8 cellular contexts compared by ENCODE assay signal in the genomic region with DNA sequence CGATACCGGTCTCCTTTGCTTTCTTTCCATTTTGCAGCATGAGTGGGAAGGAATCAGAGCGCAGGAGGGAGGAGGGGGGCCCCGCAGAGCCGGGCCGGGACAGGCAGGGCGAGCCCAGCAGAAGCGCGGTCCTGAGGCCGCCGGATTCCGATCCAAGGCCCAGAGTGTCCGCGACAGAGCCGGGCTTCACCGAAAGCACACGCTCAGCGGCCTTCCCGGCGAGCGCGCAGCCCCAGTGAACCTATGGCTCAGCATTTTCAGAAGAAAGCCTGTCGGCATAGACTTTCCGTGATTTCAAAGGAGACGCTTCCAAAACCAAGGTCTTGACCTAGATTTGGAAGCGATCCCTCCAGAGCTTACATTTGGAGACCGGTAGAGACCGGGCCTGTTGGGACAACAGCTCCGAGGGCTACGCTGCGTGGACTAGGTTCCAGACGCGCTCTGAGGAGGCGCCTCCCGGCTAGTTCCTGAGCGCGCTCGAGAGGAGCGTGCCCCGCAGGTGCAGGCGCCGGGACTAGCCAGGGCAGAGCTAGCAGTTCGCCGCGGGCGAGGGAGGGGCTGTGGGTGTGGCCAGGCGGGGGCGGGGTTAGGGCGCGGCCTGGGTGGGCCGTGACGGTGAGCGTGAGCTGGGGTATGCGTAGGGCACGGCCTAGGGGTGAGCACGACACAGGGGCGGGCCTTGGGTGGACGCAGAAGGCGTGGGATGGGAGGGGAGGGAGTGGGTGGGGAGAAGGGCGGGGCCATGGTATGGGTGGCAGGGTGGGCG. TPM values are rescaled to one million over a fixed set of nuclear protein-coding genes. Genes with fewer than 3 reads are reported as not detected.
A peak's percentile ranks its signal among the peaks of the same experiment; 100 is the strongest.
DNase-seq lines count a peak whose midpoint lies in the region; ATAC-seq, FAIRE-seq and TF ChIP-seq lines count a peak whose summit lies in the region.

No MANE protein-coding gene starts in this region.

- intact Hi-C loops in Right ventricle myocardium inferior (cut with DNase I) (loop anchor here (5.0 to 10.0 kb wide), 2 partner anchors 97 to 465 kb away; no protein-coding TSS in a partner anchor), pancreas (cut with DNase I) (no loop called here), tibial artery (cut with DNase I; ENCODE audit: low total_unique reads) (loop anchor here (5.0 kb wide), 1 partner anchor 380 kb away; a partner anchor contains a TSS)

- 0% methylated on average over 56 to 61 of the region's 61 CpGs for WGBS in pancreas, 2 donors

- H3K27me3 Mint-ChIP-seq in activated naive CD8-positive, alpha-beta T cell treated with anti-CD3 and anti-CD28 coated beads for 36 hours: no peaks in the 10 kb centered on the region

- H3K4me1 ChIP-seq in pancreas (peaks cover 5 to 14% (median 13%) of the 10 kb centered on the region in 3 donors), tibial artery (peaks cover 0 to 25% (median 21%) of the 10 kb centered on the region in 4 donors)

- no peaks in the 10 kb centered on the region for H3K36me3 Mint-ChIP-seq in activated naive CD8-positive, alpha-beta T cell treated with anti-CD3 and anti-CD28 coated beads for 36 hours

- TF ChIP-seq CTCF in pancreas (IDR thresholded peaks at IDR 0.05) (no peak), tibial artery (IDR thresholded peaks at IDR 0.05) (no peak)

- DNase-seq in NCI-H1092 (lab: John Stamatoyannopoulos, UW) (peak; percentile 91), SKM-1 (lab: John Stamatoyannopoulos, UW; ENCODE audit: unreplicated experiment) (peak; percentile 86), Right ventricle myocardium inferior (ENCODE audit: missing footprints) (peak; percentile 96), pancreas (peak; percentile 96 to 99 (median 98)), tibial artery (peak; percentile 92 to 95)
- peak; percentile 90 for DNase-seq in activated naive CD8-positive, alpha-beta T cell treated with anti-CD3 and anti-CD28 coated beads for 36 hours

- no peaks in the 10 kb centered on the region for H3K9me3 ChIP-seq in pancreas
- H3K9me3 ChIP-seq in tibial artery: no peaks in the 10 kb centered on the region

- H3K27ac ChIP-seq in pancreas: peak overlapping the region; percentile 50 to 66 (median 59)
- peak overlapping the region; percentile 73 to 75 for H3K27ac ChIP-seq in tibial artery

- H3K27me3 ChIP-seq in pancreas (no peaks in the 10 kb centered on the region), tibial artery (no peaks in the 10 kb centered on the region)

- no peak for FAIRE-seq in pancreas (lab: Jason Lieb, UNC)

- H3K27ac Mint-ChIP-seq in activated naive CD8-positive, alpha-beta T cell treated with anti-CD3 and anti-CD28 coated beads for 36 hours: no peak overlapping the region

- TF ChIP-seq POLR2A in GM10847 (IDR thresholded peaks at IDR 0.05; ENCODE audit: extremely low read depth, insufficient read length): peak; percentile 57

- H3K4me3 Mint-ChIP-seq in activated naive CD8-positive, alpha-beta T cell treated with anti-CD3 and anti-CD28 coated beads for 36 hours: peak overlapping the region; percentile 72

- ATAC-seq in HG02610 (IDR thresholded peaks at IDR 0.05; ENCODE audit: unreplicated experiment): peak; percentile 96
- ATAC-seq in Right ventricle myocardium inferior: peak; percentile 97
- peak; percentile 89 to 95 (median 90) for ATAC-seq in pancreas

- no peaks in the 10 kb centered on the region for H3K9me3 Mint-ChIP-seq in activated naive CD8-positive, alpha-beta T cell treated with anti-CD3 and anti-CD28 coated beads for 36 hours

- H3K4me3 ChIP-seq in pancreas (peak overlapping the region; percentile 34 to 74 (median 56)), tibial artery (peak overlapping the region; percentile 62 to 78)

- no peaks in the 10 kb centered on the region for H3K36me3 ChIP-seq in pancreas
- H3K36me3 ChIP-seq in tibial artery: no peaks in the 10 kb centered on the region

- peaks cover 14% of the 10 kb centered on the region for H3K4me1 Mint-ChIP-seq in activated naive CD8-positive, alpha-beta T cell treated with anti-CD3 and anti-CD28 coated beads for 36 hours

RNA-seq across cellular contexts. Expression of a gene that starts 27.8 kb away (rescaled TPM):
- total RNA-seq in activated naive CD8-positive, alpha-beta T cell treated with anti-CD3 and anti-CD28 coated beads for 36 hours: not detected
- total RNA-seq in Right ventricle myocardium inferior (not detected), pancreas (not detected)
- not detected for polyA plus RNA-seq in pancreas

RNA-seq across cellular contexts. Expression of a gene that starts 52.5 kb away (rescaled TPM):
- total RNA-seq in activated naive CD8-positive, alpha-beta T cell treated with anti-CD3 and anti-CD28 coated beads for 36 hours: 10 to 100 TPM; 24.1 to 30.5 TPM
- total RNA-seq in Right ventricle myocardium inferior: 30.1 TPM
- 10 to 100 TPM; 12.3 to 21.5 (median 14.7) TPM for total RNA-seq in pancreas
- 10 to 100 TPM; 12.7 to 18.4 TPM for polyA plus RNA-seq in pancreas

RNA-seq across cellular contexts. Expression of a gene that starts 52.6 kb away (rescaled TPM):
- total RNA-seq in activated naive CD8-positive, alpha-beta T cell treated with anti-CD3 and anti-CD28 coated beads for 36 hours: 10 to 100 TPM; 24.1 to 27.9 TPM
- 7.1 TPM for total RNA-seq in Right ventricle myocardium inferior
- total RNA-seq in pancreas: 1 to 10 TPM; 4.8 to 9.9 (median 8.5) TPM
- 10 to 100 TPM; 12.4 to 14.8 TPM for polyA plus RNA-seq in pancreas

Comparison
In these comparisons a context has a peak if more than half of its experiments do, and no peak if none do; other contexts are left out.
1. Peak in every context shown above with its lines: DNase-seq, ATAC-seq, H3K4me3 ChIP-seq and H3K27ac ChIP-seq.
2. intact Hi-C loops: an anchor here in Right ventricle myocardium inferior (5.0 to 10.0 kb wide) and tibial artery (5.0 kb wide); none called in pancreas.